ENCODE assay signal across 8 cellular contexts in the genomic region with DNA sequence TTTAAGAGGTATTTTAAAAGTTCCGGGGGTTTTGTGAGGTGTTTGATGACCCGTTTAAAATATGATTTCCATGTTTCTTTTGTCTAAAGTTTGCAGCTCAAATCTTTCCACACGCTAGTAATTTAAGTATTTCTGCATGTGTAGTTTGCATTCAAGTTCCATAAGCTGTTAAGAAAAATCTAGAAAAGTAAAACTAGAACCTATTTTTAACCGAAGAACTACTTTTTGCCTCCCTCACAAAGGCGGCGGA. TPM values are rescaled to one million over a fixed set of nuclear protein-coding genes. Genes with fewer than 3 reads are reported as not detected.
DNase-seq lines count a peak whose midpoint lies in the region; ATAC-seq and TF ChIP-seq lines count a peak whose summit lies in the region.

No MANE protein-coding gene starts in this region.

- no peak for ATAC-seq in GM21576 (IDR thresholded peaks at IDR 0.05; ENCODE audit: unreplicated experiment)
- ATAC-seq in GM21390 (IDR thresholded peaks at IDR 0.05; ENCODE audit: unreplicated experiment): no peak
- ATAC-seq in GM19351 (IDR thresholded peaks at IDR 0.05; ENCODE audit: unreplicated experiment): no peak

- CTCF ChIA-PET in BJ (lab: Yijun Ruan, JAX): interaction anchor here (1.0 to 4.7 kb wide), 8 partner anchors 9 to 83 kb away, joined by 3 to 55 read pairs (median 8); no protein-coding TSS in a partner anchor

- H3K4me1 ChIP-seq in NT2/D1 (ENCODE audit: insufficient read depth, insufficient read length) (peaks cover 3% of the 10 kb centered on the region), esophagus (ENCODE audit: control insufficient read depth in 2 of 2, insufficient read depth in 2 of 2, low read length in 1 of 2) (no peaks in the 10 kb centered on the region), ovary (ENCODE audit: insufficient read depth) (peaks cover 9% of the 10 kb centered on the region)

- intact Hi-C loops in ovary (cut with DNase I): loop anchor here in 3 of 4 donors (2.0 to 5.0 kb wide), 2 partner anchors 76 kb away; partner anchors contain the start of gene NEAT1 (in 3 of the 3)

- H3K9me3 ChIP-seq in NT2/D1 (ENCODE audit: insufficient read depth, low read length) (no peaks in the 10 kb centered on the region), esophagus (ENCODE audit: control insufficient read depth in 2 of 2, insufficient read depth in 1 of 2, low read depth in 1 of 2, low read length in 1 of 2) (no peaks in the 10 kb centered on the region), ovary (no peaks in the 10 kb centered on the region)

- H3K36me3 ChIP-seq in BJ (ENCODE audit: control insufficient read depth, insufficient read depth, low read length) (peaks cover 6% of the 10 kb centered on the region; the same call in 1 of the 2 replicates), NT2/D1 (ENCODE audit: insufficient read depth, insufficient read length, low read length) (peaks cover 40% of the 10 kb centered on the region), esophagus (ENCODE audit: control insufficient read depth in 2 of 2, insufficient read depth in 2 of 2, low read length in 1 of 2) (peaks cover 0 to 4% of the 10 kb centered on the region in 2 donors), ovary (no peaks in the 10 kb centered on the region)

- no peak for TF ChIP-seq EP300 in ovary (IDR thresholded peaks at IDR 0.05)

- POLR2A ChIA-PET in BJ (lab: Charles Lee): interaction anchor here (0.6 to 8.3 kb wide), 20 partner anchors 9 to 402 kb away, joined by 3 to 204 read pairs (median 8); partner anchors contain the start of genes FOSL1, NEAT1 and PCNX3

- peak overlapping the region; percentile 97 to 99 for H3K27ac ChIP-seq in esophagus (ENCODE audit: low read depth in 2 of 2, low read length in 1 of 2)
- peak overlapping the region; percentile 91 to 94 for H3K27ac ChIP-seq in ovary

- TF ChIP-seq CTCF in BJ (IDR thresholded peaks at IDR 0.05; ENCODE audit: insufficient read depth, low read depth, low read length) (no peak), ovary (IDR thresholded peaks at IDR 0.05) (no peak)

- TF ChIP-seq POLR2A in ovary (IDR thresholded peaks at IDR 0.05): no peak

- H3K4me3 ChIP-seq in BJ (ENCODE audit: low read depth, low read length) (peak overlapping the region; percentile 63), NT2/D1 (ENCODE audit: insufficient read length, low read depth) (peak overlapping the region; percentile 95), esophagus (ENCODE audit: low read depth in 1 of 2, low read length in 2 of 2) (peak overlapping the region; percentile 54 to 99), ovary (peak overlapping the region; percentile 82)

- 1% methylated on average over 6 of the region's 6 CpGs for WGBS in esophagus, 2 donors
- WGBS in ovary, 3 donors: 1 to 2% (median 1%) methylated on average over 6 of the region's 6 CpGs

- H3K9ac ChIP-seq in NT2/D1 (ENCODE audit: insufficient read length, low read depth): peak overlapping the region; percentile 95

- H3K27me3 ChIP-seq in BJ (ENCODE audit: control insufficient read depth, insufficient read depth, low read length) (no peaks in the 10 kb centered on the region), NT2/D1 (ENCODE audit: insufficient read depth, insufficient read length) (no peaks in the 10 kb centered on the region), esophagus (ENCODE audit: control insufficient read depth in 1 of 2, insufficient read depth in 2 of 2, low read length in 2 of 2) (no peaks in the 10 kb centered on the region), ovary (no peaks in the 10 kb centered on the region)

- DNase-seq in BJ (ENCODE audit: low read depth) (no peak), NT2/D1 (ENCODE audit: low read depth, low spot score) (no peak), ovary (no peak), SW480 (ENCODE audit: low spot score) (no peak)

RNA-seq across cellular contexts. Expression of gene MALAT1, which starts 0.2 kb away (rescaled TPM):
- polyA plus RNA-seq in BJ (2011; rRNA removed): 924 and 1,611 TPM in 2 replicates
- 12,707 and 21,303 TPM in 2 replicates for polyA minus RNA-seq in BJ (2011; rRNA and poly(A)+ RNA removed)
- polyA plus RNA-seq in esophagus: 1,000 to 10,000 TPM in 1 of 2 donors, 10 to 100 TPM in 1; 94.9 to 1,950 TPM
- total RNA-seq in ovary: over 10,000 TPM in 4 of 7 donors, 1,000 to 10,000 TPM in 3; 4,813 to 13,132 (median 10,519) TPM
- polyA plus RNA-seq in ovary: 100 to 1,000 TPM; 396 to 616 TPM

RNA-seq across cellular contexts. Expression of gene SCYL1, which starts 26.2 kb away (rescaled TPM):
- 81.7 and 134 TPM in 2 replicates for polyA plus RNA-seq in BJ (2011; rRNA removed)
- polyA minus RNA-seq in BJ (2011; rRNA and poly(A)+ RNA removed): 73.5 and 101 TPM in 2 replicates
- polyA plus RNA-seq in esophagus: 10 to 100 TPM; 41.8 to 52.4 TPM
- total RNA-seq in ovary: 100 to 1,000 TPM in 1 of 7 donors, 10 to 100 TPM in 6; 59.0 to 118 (median 96.2) TPM
- polyA plus RNA-seq in ovary: 10 to 100 TPM; 11.7 to 71.6 TPM

RNA-seq across cellular contexts. Expression of gene LTBP3, which starts 59.5 kb away (rescaled TPM):
- 37.9 and 77.7 TPM in 2 replicates for polyA plus RNA-seq in BJ (2011; rRNA removed)
- polyA minus RNA-seq in BJ (2011; rRNA and poly(A)+ RNA removed): 33.3 and 56.6 TPM in 2 replicates
- 10 to 100 TPM; 32.8 to 36.4 TPM for polyA plus RNA-seq in esophagus
- 100 to 1,000 TPM; 143 to 292 (median 198) TPM for total RNA-seq in ovary
- 100 to 1,000 TPM in 1 of 2 donors, 10 to 100 TPM in 1; 35.9 to 130 TPM for polyA plus RNA-seq in ovary
